In genomic region chr1:41954533-41954944, GRCh38 we compare ENCODE assay signal across 13 cellular contexts. TPM values are rescaled to one million over a fixed set of nuclear protein-coding genes. Genes with fewer than 3 reads are reported as not detected.
A peak's percentile ranks its signal among the peaks of the same experiment; 100 is the strongest.
DNase-seq lines count a peak whose midpoint lies in the region; ATAC-seq and TF ChIP-seq lines count a peak whose summit lies in the region.
"Had no signal": no experiment of that assay in that cellular context is flagged by ENCODE, and none has a peak within 500 bp of the region (broad histone marks: within the 10 kb centered on the region; RNA-seq: fewer than 3 reads in every experiment).

No MANE protein-coding gene starts in this region.

- intact Hi-C loops in sciatic nerve (cut with DNase I), result no loop called here
- intact Hi-C loops in lower leg skin (cut with DNase I; ENCODE audit: low total_unique reads), result no loop called here

- DNase-seq in HFF-Myc (ENCODE audit: extremely low read depth, low read depth) (peak; percentile 45), RPMI7951 (ENCODE audit: low read depth) (peak; percentile 98), fibroblast of mammary gland (ENCODE audit: low read depth) (peak; percentile 70), sciatic nerve (ENCODE audit: low spot score) (no peak), GM20000 (ENCODE audit: low spot score) (no peak), lower leg skin (ENCODE audit: low spot score in 2 of 2) (no peak), HEK293T (ENCODE audit: extremely low spot score) (no peak)
- DNase-seq: activated T-cell treated with anti-CD3 and anti-CD28 coated beads, Interleukin-2, amount 50 U/mL, for 4 hours; midbrain; NCI-H2081; stimulated activated CD4-positive, alpha-beta T cell treated with anti-CD3 and anti-CD28 coated beads, Interleukin-15, amount 100 ng/mL, for 24 hours had no signal

- ATAC-seq in sciatic nerve, result peak; percentile 51
- no peak for ATAC-seq in HG03571 (IDR thresholded peaks at IDR 0.05; ENCODE audit: unreplicated experiment)
- ATAC-seq: activated T-cell treated with anti-CD3 and anti-CD28 coated beads, Interleukin-2, amount 50 U/mL, for 4 hours had no signal

- POLR2A ChIA-PET in HEK293T (lab: Yijun Ruan, JAX), result interaction anchor here (0.8 kb wide), 1 partner anchor 28 kb away, joined by 3 read pairs; no protein-coding TSS in a partner anchor

- CTCF ChIA-PET in HEK293T (lab: Yijun Ruan, JAX), result no interaction called here

- H3K4me3 ChIP-seq in HFF-Myc (replicated peaks; ENCODE audit: low read depth, low read length) (no peak overlapping the region), fibroblast of mammary gland (ENCODE audit: control insufficient read depth, low read depth, low read length) (no peak overlapping the region), lower leg skin (ENCODE audit: low read depth, poor library complexity, severe bottlenecking) (no peak overlapping the region)
- H3K4me3 ChIP-seq: thoracic aorta had no signal

- TF ChIP-seq POLR2A in lower leg skin (IDR thresholded peaks at IDR 0.05), result no peak

- WGBS in lower leg skin, 2 donors, result 75 to 84% methylated on average over 6 of the region's 6 CpGs

- TF ChIP-seq CTCF in HFF-Myc (IDR thresholded peaks at IDR 0.05; ENCODE audit: low read depth, low read length, missing control alignments) (no peak), fibroblast of mammary gland (conservative IDR thresholded peaks at IDR 0.05; ENCODE audit: control insufficient read depth, insufficient read depth, low read depth, low read length) (no peak), GM20000 (IDR thresholded peaks at IDR 0.05; ENCODE audit: extremely low read depth, missing control alignments) (no peak), lower leg skin (IDR thresholded peaks at IDR 0.05) (no peak)

TF ChIP-seq in HEK293T, 16 proteins besides CTCF, POLR2A, EP300 and RAD21:
- no peak for TF ChIP-seq LEF1 (IDR thresholded peaks at IDR 0.05; ENCODE audit: borderline replicate concordance)
- TF ChIP-seq CTBP1 (IDR thresholded peaks at IDR 0.05; ENCODE audit: borderline replicate concordance), result no peak
- TF ChIP-seq FOXA1 (IDR thresholded peaks at IDR 0.05), result no peak
- TF ChIP-seq NFRKB (IDR thresholded peaks at IDR 0.05), result no peak
- TF ChIP-seq ELF4 (IDR thresholded peaks at IDR 0.05), result no peak
- TF ChIP-seq SUZ12 (IDR thresholded peaks at IDR 0.05), result no peak
- TF ChIP-seq PKNOX1 (IDR thresholded peaks at IDR 0.05), result no peak
- no peak for TF ChIP-seq SP1 (IDR thresholded peaks at IDR 0.05)
- no peak for TF ChIP-seq FOXK2 (IDR thresholded peaks at IDR 0.05)

RNA-seq across cellular contexts. Expression of gene HIVEP3, which starts 35.8 kb away (rescaled TPM):
- 4.1 and 5.4 TPM in 2 replicates for total RNA-seq in RPMI7951 (2014; rRNA removed; shearing (Covaris generic))
- 11.0 TPM for total RNA-seq in sciatic nerve
- 10 to 100 TPM in 2 of 4 donors, 1 to 10 TPM in 2; 5.3 to 17.3 (median 9.1) TPM for total RNA-seq in lower leg skin

Comparison
In these comparisons a context has a peak if more than half of its experiments do, and no peak if none do; other contexts are left out.
1. DNase-seq: peak in HFF-Myc (single experiment), RPMI7951 (single experiment) and fibroblast of mammary gland (single experiment); none in sciatic nerve (single experiment), GM20000 (single experiment), lower leg skin (0 of 2) and HEK293T (single experiment).